Comparison of ENCODE assay signal across 11 cellular contexts in genomic region chr10:103181244-103181643, GRCh38. TPM values are rescaled to one million over a fixed set of nuclear protein-coding genes. Genes with fewer than 3 reads are reported as not detected.
DNase-seq lines count a peak whose midpoint lies in the region; ATAC-seq and TF ChIP-seq lines count a peak whose summit lies in the region.
"Had no signal": no experiment of that assay in that cellular context is flagged by ENCODE, and none has a peak within 500 bp of the region (broad histone marks: within the 10 kb centered on the region; RNA-seq: fewer than 3 reads in every experiment).

No MANE protein-coding gene starts in this region.

- H3K4me2 ChIP-seq in BLaER1 (peak overlapping the region; percentile 75), MM.1S (ENCODE audit: low read depth, low read length) (peak overlapping the region; percentile 38)

- H3K79me2 ChIP-seq in MM.1S (ENCODE audit: low read length) = peaks cover 87% of the 10 kb centered on the region

- peaks cover 22% of the 10 kb centered on the region for H3F3A ChIP-seq in MM.1S (ENCODE audit: insufficient read depth, low read length)

- DNase-seq in MM.1S (peak; percentile 93), dermis blood vessel endothelial cell (peak; percentile 92), NCI-H1436 (lab: John Stamatoyannopoulos, UW) (no peak), AG08395 (ENCODE audit: low spot score) (no peak)
- no peak for DNase-seq in stimulated activated CD8-positive, alpha-beta memory T cell treated with anti-CD3 and anti-CD28 coated beads, Interleukin-4, amount 100 ng/mL, for 48 hours
- DNase-seq: Caco-2, mammary epithelial cell, NCI-H1930 had no signal

- no peaks in the 10 kb centered on the region for H3K27me3 ChIP-seq in BLaER1
- no peaks in the 10 kb centered on the region for H3K27me3 ChIP-seq in MM.1S (replicated peaks; ENCODE audit: insufficient read depth, low read length)

- peak overlapping the region; percentile 97 for H3K27ac ChIP-seq in BLaER1
- peak overlapping the region; percentile 78 for H3K27ac ChIP-seq in MM.1S (ENCODE audit: low read length)

- no peak overlapping the region for H2AFZ ChIP-seq in MM.1S (ENCODE audit: low read length)

- H3K36me3 ChIP-seq in BLaER1 = peaks cover 30% of the 10 kb centered on the region
- H3K36me3 ChIP-seq in MM.1S (replicated peaks; ENCODE audit: insufficient read depth, low read length) = 0 out of 2 replicates have a peak, but pooled peaks cover 3% of the 10 kb centered on the region

- H3K9ac ChIP-seq in BLaER1 (peak overlapping the region; percentile 79), MM.1S (ENCODE audit: low read length) (peak overlapping the region; percentile 31; the same call in 1 of the 2 replicates)

- H3K4me1 ChIP-seq in BLaER1 (peaks cover 95% of the 10 kb centered on the region), MM.1S (ENCODE audit: low read length) (peaks cover 40% of the 10 kb centered on the region)

- peak; percentile 66 for ATAC-seq in GM21367 (IDR thresholded peaks at IDR 0.05; ENCODE audit: unreplicated experiment)
- no peak for ATAC-seq in HG02571 (IDR thresholded peaks at IDR 0.05; ENCODE audit: unreplicated experiment)

- TF ChIP-seq CTCF in MM.1S (IDR thresholded peaks at IDR 0.05; ENCODE audit: low read length) = no peak

- H3K4me3 ChIP-seq in BLaER1 (peak overlapping the region; percentile 55; the same call in 1 of the 2 replicates), MM.1S (ENCODE audit: low read length) (peak overlapping the region; percentile 6; the same call in 1 of the 2 replicates)

- H3K9me2 ChIP-seq in MM.1S (replicated peaks; ENCODE audit: insufficient read depth, low read length) = no peaks in the 10 kb centered on the region

- H4K20me1 ChIP-seq in BLaER1 (peaks cover 8% of the 10 kb centered on the region; the same call in 1 of the 2 replicates), MM.1S (ENCODE audit: insufficient read depth, low read length) (no peaks in the 10 kb centered on the region)

- H3K9me3 ChIP-seq in BLaER1 (no peaks in the 10 kb centered on the region), MM.1S (replicated peaks; ENCODE audit: insufficient read depth, low read length) (no peaks in the 10 kb centered on the region)
- H3K9me3 ChIP-seq: Caco-2 had no signal

RNA-seq across cellular contexts. Expression of gene NT5C2, which starts 11.8 kb away (rescaled TPM):
- 80.2 and 83.2 TPM in 2 replicates for total RNA-seq in dermis blood vessel endothelial cell

Comparison
In these comparisons a context has a peak if more than half of its experiments do, and no peak if none do; other contexts are left out.
1. DNase-seq: peak in MM.1S (single experiment) and dermis blood vessel endothelial cell (single experiment); none in NCI-H1436 (single experiment), AG08395 (single experiment) and stimulated activated CD8-positive, alpha-beta memory T cell treated with anti-CD3 and anti-CD28 coated beads, Interleukin-4, amount 100 ng/mL, for 48 hours (single experiment).